Comparison of ENCODE assay signal across 8 cellular contexts in genomic region chr2:170250584-170250983, GRCh38.
"Had no signal": no experiment of that assay in that cellular context is flagged by ENCODE, and none has a peak within 500 bp of the region (broad histone marks: within the 10 kb centered on the region; RNA-seq: fewer than 3 reads in every experiment).

No MANE protein-coding gene starts in this region.

- H3K36me3 Mint-ChIP-seq: IgD-negative memory B cell had no signal

- H3K27ac Mint-ChIP-seq: IgD-negative memory B cell had no signal

- H3K4me3 Mint-ChIP-seq: IgD-negative memory B cell had no signal

- H3K9ac ChIP-seq: KMS-11 had no signal

- H3K4me2 ChIP-seq: KMS-11 had no signal

- ATAC-seq: HepG2 had no signal

- FAIRE-seq: HepG2, HTR-8/SVneo had no signal

- H3K27ac ChIP-seq: HL-60, KMS-11 had no signal

- H3K27me3 Mint-ChIP-seq: IgD-negative memory B cell had no signal

- DNase-seq: IMR-90, KBM-7, KG1 had no signal

- H3K4me1 Mint-ChIP-seq: IgD-negative memory B cell had no signal
